17 cellular contexts compared by ENCODE assay signal in the genomic region with DNA sequence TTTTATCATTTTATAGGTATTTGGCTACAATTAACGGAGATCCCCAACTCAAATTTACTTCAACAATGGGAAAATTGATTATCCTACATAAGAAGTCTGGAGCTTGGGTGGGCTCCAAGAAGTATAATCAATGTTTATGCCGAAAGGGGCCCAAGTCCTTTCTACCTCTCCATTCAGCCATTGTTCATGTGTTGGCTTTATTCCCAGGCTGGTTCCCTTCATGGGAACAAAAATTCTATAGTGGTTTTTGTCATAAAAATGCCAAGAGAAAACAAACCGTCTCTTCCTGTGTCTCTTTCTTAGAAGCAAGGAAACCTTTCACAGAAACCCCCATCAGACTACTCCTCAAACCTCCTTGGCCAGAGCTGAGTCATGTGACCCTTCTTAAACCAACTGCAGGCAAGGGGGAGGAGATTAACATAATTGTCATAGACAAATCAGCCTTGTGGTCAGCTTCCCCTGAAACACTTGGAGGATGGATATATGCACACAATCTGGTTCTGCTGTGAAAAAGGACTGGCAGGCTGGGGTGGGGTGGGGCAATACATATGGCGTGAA.
DNase-seq lines count a peak whose midpoint lies in the region; ATAC-seq and TF ChIP-seq lines count a peak whose summit lies in the region.
"Had no signal": no experiment of that assay in that cellular context is flagged by ENCODE, and none has a peak within 500 bp of the region (broad histone marks: within the 10 kb centered on the region; RNA-seq: fewer than 3 reads in every experiment).

No MANE protein-coding gene starts in this region.

- no peak overlapping the region for H3K27ac Mint-ChIP-seq in activated CD4-positive, alpha-beta T cell treated with anti-CD3 and anti-CD28 coated beads, Interleukin-2, amount 10 ng/mL, durations not matched to agents 24 days and 14 days
- H3K27ac Mint-ChIP-seq in activated CD8-positive, alpha-beta T cell treated with anti-CD3 and anti-CD28 coated beads for 36 hours = peak overlapping the region; percentile 27
- H3K27ac Mint-ChIP-seq in natural killer cell treated with Interleukin-12 subunit alpha and Interleukin-12 subunit beta and Interleukin-15 and Interleukin-18, amount 100 ng/mL, for 72 hours = peak overlapping the region; percentile 74 to 88
- H3K27ac Mint-ChIP-seq: brain, IgD-negative memory B cell had no signal

- no peak for TF ChIP-seq CTCF in activated CD8-positive, alpha-beta T cell treated with anti-CD3 and anti-CD28 coated beads for 36 hours (IDR thresholded peaks at IDR 0.05)

- intact Hi-C loops in activated CD4-positive, alpha-beta T cell treated with anti-CD3 and anti-CD28 coated beads, Interleukin-2, amount 10 ng/mL, durations not matched to agents 24 days and 14 days (cut with micrococcal nuclease) = no loop called here
- intact Hi-C loops in activated CD8-positive, alpha-beta T cell treated with anti-CD3 and anti-CD28 coated beads for 36 hours (cut with micrococcal nuclease) = no loop called here

- no peaks in the 10 kb centered on the region for H3K9me3 ChIP-seq in KOPT-K1 (ENCODE audit: insufficient read depth, low read length, poor library complexity, severe bottlenecking)
- H3K9me3 ChIP-seq: mucosa of descending colon had no signal

- no peaks in the 10 kb centered on the region for H3K27me3 Mint-ChIP-seq in activated CD4-positive, alpha-beta T cell treated with anti-CD3 and anti-CD28 coated beads, Interleukin-2, amount 10 ng/mL, durations not matched to agents 24 days and 14 days
- H3K27me3 Mint-ChIP-seq in activated CD8-positive, alpha-beta T cell treated with anti-CD3 and anti-CD28 coated beads for 36 hours = no peaks in the 10 kb centered on the region
- no peaks in the 10 kb centered on the region for H3K27me3 Mint-ChIP-seq in natural killer cell treated with Interleukin-12 subunit alpha and Interleukin-12 subunit beta and Interleukin-15 and Interleukin-18, amount 100 ng/mL, for 72 hours
- H3K27me3 Mint-ChIP-seq: brain, IgD-negative memory B cell had no signal

- H3K27ac ChIP-seq in KOPT-K1 (ENCODE audit: low read depth, low read length, poor library complexity, severe bottlenecking) = peak overlapping the region; percentile 94
- H3K27ac ChIP-seq: dorsolateral prefrontal cortex had no signal

- ATAC-seq in activated CD8-positive, alpha-beta T cell treated with anti-CD3 and anti-CD28 coated beads for 36 hours = peak; percentile 80
- peak; percentile 82 to 88 for ATAC-seq in natural killer cell treated with Interleukin-12 subunit alpha and Interleukin-12 subunit beta and Interleukin-15 and Interleukin-18, amount 100 ng/mL, for 72 hours
- ATAC-seq in GM18511 (IDR thresholded peaks at IDR 0.05; ENCODE audit: unreplicated experiment) (no peak), HG03520 (IDR thresholded peaks at IDR 0.05; ENCODE audit: unreplicated experiment) (no peak)
- ATAC-seq: left cardiac atrium, mucosa of descending colon had no signal

- peaks cover 6% of the 10 kb centered on the region for H3K36me3 Mint-ChIP-seq in activated CD4-positive, alpha-beta T cell treated with anti-CD3 and anti-CD28 coated beads, Interleukin-2, amount 10 ng/mL, durations not matched to agents 24 days and 14 days (ENCODE audit: low read depth)
- H3K36me3 Mint-ChIP-seq in activated CD8-positive, alpha-beta T cell treated with anti-CD3 and anti-CD28 coated beads for 36 hours (ENCODE audit: low read depth) = no peaks in the 10 kb centered on the region
- peaks cover 8% of the 10 kb centered on the region for H3K36me3 Mint-ChIP-seq in natural killer cell treated with Interleukin-12 subunit alpha and Interleukin-12 subunit beta and Interleukin-15 and Interleukin-18, amount 100 ng/mL, for 72 hours
- H3K36me3 Mint-ChIP-seq: brain, IgD-negative memory B cell had no signal

- no peak for DNase-seq in activated CD4-positive, alpha-beta T cell treated with anti-CD3 and anti-CD28 coated beads, Interleukin-2, amount 10 ng/mL, durations not matched to agents 24 days and 14 days
- DNase-seq in activated CD4-positive, alpha-beta T cell treated with anti-CD3 and anti-CD28 coated beads, Interleukin-2, amount 50 U/mL, for 4 hours = no peak
- peak; percentile 39 for DNase-seq in activated CD8-positive, alpha-beta T cell treated with anti-CD3 and anti-CD28 coated beads for 36 hours
- no peak for DNase-seq in natural killer cell treated with Interleukin-12 subunit alpha and Interleukin-12 subunit beta and Interleukin-15 and Interleukin-18, amount 100 ng/mL, for 72 hours (ENCODE audit: low spot score)
- no peak for DNase-seq in NCI-H1694 treated with DMSO at 0.1 percent for 48 hours (lab: John Stamatoyannopoulos, UW)
- DNase-seq: dorsolateral prefrontal cortex, GOT3, hippocampal formation, left cardiac atrium, mucosa of descending colon, NCI-H187 treated with DMSO at 0.1 percent for 48 hours, NCI-H69 had no signal

- peaks cover 9% of the 10 kb centered on the region for H3K9me3 Mint-ChIP-seq in activated CD4-positive, alpha-beta T cell treated with anti-CD3 and anti-CD28 coated beads, Interleukin-2, amount 10 ng/mL, durations not matched to agents 24 days and 14 days
- peaks cover 2% of the 10 kb centered on the region for H3K9me3 Mint-ChIP-seq in activated CD8-positive, alpha-beta T cell treated with anti-CD3 and anti-CD28 coated beads for 36 hours
- peaks cover 4% of the 10 kb centered on the region for H3K9me3 Mint-ChIP-seq in natural killer cell treated with Interleukin-12 subunit alpha and Interleukin-12 subunit beta and Interleukin-15 and Interleukin-18, amount 100 ng/mL, for 72 hours

- peak overlapping the region; percentile 10 for H3K4me3 Mint-ChIP-seq in activated CD4-positive, alpha-beta T cell treated with anti-CD3 and anti-CD28 coated beads, Interleukin-2, amount 10 ng/mL, durations not matched to agents 24 days and 14 days
- H3K4me3 Mint-ChIP-seq in activated CD8-positive, alpha-beta T cell treated with anti-CD3 and anti-CD28 coated beads for 36 hours = no peak overlapping the region
- H3K4me3 Mint-ChIP-seq in natural killer cell treated with Interleukin-12 subunit alpha and Interleukin-12 subunit beta and Interleukin-15 and Interleukin-18, amount 100 ng/mL, for 72 hours = peak overlapping the region; percentile 56
- H3K4me3 Mint-ChIP-seq: brain, IgD-negative memory B cell had no signal

- CTCF ChIA-PET in activated CD8-positive, alpha-beta T cell treated with anti-CD3 and anti-CD28 coated beads for 36 hours (lab: Charles Lee) = interaction anchor here (3.2 kb wide), 1 partner anchor 21 kb away, joined by 15 read pairs; no protein-coding TSS in a partner anchor

- H3K36me3 ChIP-seq in KOPT-K1 (ENCODE audit: insufficient read depth, low read length) = no peaks in the 10 kb centered on the region

- H3K4me1 Mint-ChIP-seq in activated CD4-positive, alpha-beta T cell treated with anti-CD3 and anti-CD28 coated beads, Interleukin-2, amount 10 ng/mL, durations not matched to agents 24 days and 14 days = peaks cover 36% of the 10 kb centered on the region
- H3K4me1 Mint-ChIP-seq in activated CD8-positive, alpha-beta T cell treated with anti-CD3 and anti-CD28 coated beads for 36 hours (ENCODE audit: low read depth) = peaks cover 24% of the 10 kb centered on the region
- peaks cover 38 to 40% of the 10 kb centered on the region in 2 donors for H3K4me1 Mint-ChIP-seq in natural killer cell treated with Interleukin-12 subunit alpha and Interleukin-12 subunit beta and Interleukin-15 and Interleukin-18, amount 100 ng/mL, for 72 hours (ENCODE audit: low read depth in 2 of 2)

- POLR2A ChIA-PET in activated CD8-positive, alpha-beta T cell treated with anti-CD3 and anti-CD28 coated beads for 36 hours (lab: Charles Lee) = interaction anchor here (0.9 kb wide), 1 partner anchor 51 kb away, joined by 3 read pairs; no protein-coding TSS in a partner anchor

Comparison
In these comparisons a context has a peak if more than half of its experiments do, and no peak if none do; other contexts are left out.
1. ATAC-seq: peak in activated CD8-positive, alpha-beta T cell treated with anti-CD3 and anti-CD28 coated beads for 36 hours (single experiment) and natural killer cell treated with Interleukin-12 subunit alpha and Interleukin-12 subunit beta and Interleukin-15 and Interleukin-18, amount 100 ng/mL, for 72 hours (2 of 2); none in GM18511 (single experiment) and HG03520 (single experiment).